ENCODE assay signal across 28 cellular contexts in the genomic region with DNA sequence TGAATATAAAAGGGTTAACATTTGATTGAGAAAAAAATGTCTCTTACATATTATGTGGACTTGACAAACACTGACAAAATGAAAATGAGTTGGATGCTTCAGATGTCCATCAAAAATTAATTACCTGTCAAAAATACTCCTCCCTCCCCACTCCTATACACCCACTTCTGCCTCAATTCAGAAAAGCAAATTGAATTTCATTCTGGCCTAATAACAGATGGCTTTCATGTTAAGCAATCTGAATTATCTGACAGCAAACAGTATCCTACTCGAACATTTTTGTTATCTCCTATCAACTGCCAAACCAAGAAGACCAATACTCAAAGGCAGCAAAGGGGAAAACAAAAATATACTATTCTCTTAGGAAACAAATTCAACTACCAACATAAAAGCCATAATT. TPM values are rescaled to one million over a fixed set of nuclear protein-coding genes. Genes with fewer than 3 reads are reported as not detected.
"Had no signal": no experiment of that assay in that cellular context is flagged by ENCODE, and none has a peak within 500 bp of the region (broad histone marks: within the 10 kb centered on the region; RNA-seq: fewer than 3 reads in every experiment).

No MANE protein-coding gene starts in this region.

- ATAC-seq: left colon; left lung; lower lobe of right lung; naive thymus-derived CD8-positive, alpha-beta T cell; right lobe of liver; stimulated activated memory B cell treated with anti-CD40 and anti-IgM and Interleukin-4, amounts not matched to agents 10 μg/mL and 1 μg/mL and 100 μg/mL, for 72 hours; stimulated activated naive CD8-positive, alpha-beta T cell treated with anti-CD3 and anti-CD28 coated beads, Interleukin-15, amount 100 ng/mL, for 72 hours; upper lobe of right lung had no signal

- H3K4me2 ChIP-seq: neural progenitor cell, smooth muscle cell had no signal

- H3K9ac ChIP-seq: neural progenitor cell, parathyroid adenoma had no signal

- H3K79me2 ChIP-seq: parathyroid adenoma had no signal

- H3K4me1 ChIP-seq: left lung, lower lobe of right lung, neural progenitor cell, right lobe of liver, suprapubic skin, tibial artery, upper lobe of right lung had no signal

- H3K4me3 ChIP-seq: left lung, lower lobe of right lung, neural progenitor cell, right atrium auricular region, right lobe of liver, smooth muscle cell, suprapubic skin, thoracic aorta, tibial artery, upper lobe of right lung had no signal

- FAIRE-seq: islet of Langerhans, kidney, urothelium cell line had no signal

- H2AFZ ChIP-seq: neural progenitor cell, parathyroid adenoma had no signal

- H3K36me3 ChIP-seq: neural progenitor cell, right atrium auricular region, right lobe of liver, suprapubic skin, thoracic aorta had no signal

- H3K27me3 ChIP-seq: left lung, neural progenitor cell, neutrophil, right atrium auricular region, right lobe of liver, suprapubic skin, tibial artery, upper lobe of right lung had no signal

- H3K27ac ChIP-seq: left lung, lower lobe of right lung, neural progenitor cell, neutrophil, parathyroid adenoma, right lobe of liver, suprapubic skin, thoracic aorta, tibial artery, upper lobe of right lung had no signal

- H3K9me3 ChIP-seq: left lung, lower lobe of right lung, neutrophil, right atrium auricular region, right lobe of liver, suprapubic skin, thoracic aorta, tibial artery, upper lobe of right lung had no signal

- DNase-seq: hippocampal formation; kidney; left colon; left lung; lower lobe of right lung; mammary epithelial cell; mesenchymal stem cell; naive thymus-derived CD8-positive, alpha-beta T cell; occipital lobe; right lobe of liver; stimulated activated CD4-positive, alpha-beta T cell treated with anti-CD3 and anti-CD28 coated beads, Interleukin-15, amount 100 ng/mL, for 24 hours; stimulated activated CD4-positive, alpha-beta T cell treated with anti-CD3 and anti-CD28 coated beads, Interleukin-4, amount 100 ng/mL, for 4 hours; stimulated activated CD8-positive, alpha-beta memory T cell treated with anti-CD3 and anti-CD28 coated beads, Interleukin-4, amount 100 ng/mL, for 48 hours; stimulated activated naive CD4-positive, alpha-beta T cell treated with Interleukin-2 at 50 U/mL for 16 hours; stimulated activated naive CD8-positive, alpha-beta T cell treated with anti-CD3 and anti-CD28 coated beads, Interleukin-15, amount 100 ng/mL, for 72 hours; tibial artery; trophoblast cell; upper lobe of right lung had no signal

RNA-seq across cellular contexts. Expression of a gene that starts 44.0 kb away (rescaled TPM):
- polyA plus RNA-seq: smooth muscle cell had no signal
